In genomic region chr4:184674011-184674410, GRCh38 we compare ENCODE assay signal across 21 cellular contexts. TPM values are rescaled to one million over a fixed set of nuclear protein-coding genes. Genes with fewer than 3 reads are reported as not detected.
DNase-seq lines count a peak whose midpoint lies in the region; ATAC-seq, FAIRE-seq and TF ChIP-seq lines count a peak whose summit lies in the region.
"Had no signal": no experiment of that assay in that cellular context is flagged by ENCODE, and none has a peak within 500 bp of the region (broad histone marks: within the 10 kb centered on the region; RNA-seq: fewer than 3 reads in every experiment).

No MANE protein-coding gene starts in this region.

- peaks cover 19% of the 10 kb centered on the region for H3K36me3 Mint-ChIP-seq in activated CD4-positive, alpha-beta T cell treated with anti-CD3 and anti-CD28 coated beads, Interleukin-2, amount 10 ng/mL, durations not matched to agents 7 days and 5 days (ENCODE audit: low read depth)
- peaks cover 8% of the 10 kb centered on the region for H3K36me3 Mint-ChIP-seq in memory B cell

- H3K4me3 Mint-ChIP-seq in activated CD4-positive, alpha-beta T cell treated with anti-CD3 and anti-CD28 coated beads, Interleukin-2, amount 10 ng/mL, durations not matched to agents 7 days and 5 days, result no peak overlapping the region
- H3K4me3 Mint-ChIP-seq in memory B cell, result no peak overlapping the region
- H3K4me3 Mint-ChIP-seq: B cell; CD4-positive, alpha-beta T cell had no signal

- H3K27ac ChIP-seq in AG04450 (ENCODE audit: low read depth, low read length) (peak overlapping the region; percentile 11), RWPE1 (peak overlapping the region; percentile 10; the same call in 1 of the 2 replicates)

- no peaks in the 10 kb centered on the region for H3K9me3 Mint-ChIP-seq in activated CD4-positive, alpha-beta T cell treated with anti-CD3 and anti-CD28 coated beads, Interleukin-2, amount 10 ng/mL, durations not matched to agents 7 days and 5 days
- no peaks in the 10 kb centered on the region for H3K9me3 Mint-ChIP-seq in memory B cell
- H3K9me3 Mint-ChIP-seq: CD4-positive, alpha-beta T cell had no signal

- peak overlapping the region; percentile 16 for H3K27ac Mint-ChIP-seq in activated CD4-positive, alpha-beta T cell treated with anti-CD3 and anti-CD28 coated beads, Interleukin-2, amount 10 ng/mL, durations not matched to agents 7 days and 5 days
- H3K27ac Mint-ChIP-seq in memory B cell, result peak overlapping the region; percentile 19
- H3K27ac Mint-ChIP-seq: B cell; CD4-positive, alpha-beta T cell had no signal

- ATAC-seq in memory B cell (ENCODE audit: low read depth), result no peak
- no peak for ATAC-seq in GM21367 (IDR thresholded peaks at IDR 0.05; ENCODE audit: unreplicated experiment)

- POLR2A ChIA-PET in activated CD4-positive, alpha-beta T cell treated with anti-CD3 and anti-CD28 coated beads, Interleukin-2, amount 10 ng/mL, durations not matched to agents 7 days and 5 days (lab: Charles Lee), result no interaction called here
- POLR2A ChIA-PET in AG04450 (lab: Yijun Ruan, JAX) (no interaction called here), RWPE1 (lab: Yijun Ruan, JAX; ENCODE audit: low non-redundant PET) (no interaction called here)

- no peaks in the 10 kb centered on the region for H3K9me3 ChIP-seq in AG04450 (ENCODE audit: control insufficient read depth, insufficient read depth, low read length)
- H3K9me3 ChIP-seq: HAP-1 had no signal

- no peak overlapping the region for H3K4me3 ChIP-seq in AG04450 (ENCODE audit: low read depth, low read length)
- H3K4me3 ChIP-seq: HAP-1 had no signal

- no peak for FAIRE-seq in HTR-8/SVneo (lab: Jason Lieb, UNC)
- FAIRE-seq: D721Med, G401.6, GM12891 had no signal

- TF ChIP-seq CTCF in AG04450 (IDR thresholded peaks at IDR 0.05; ENCODE audit: low read depth, low read length) (no peak), RWPE1 (conservative IDR thresholded peaks at IDR 0.05; ENCODE audit: low read depth) (no peak)

- H3K27me3 Mint-ChIP-seq in activated CD4-positive, alpha-beta T cell treated with anti-CD3 and anti-CD28 coated beads, Interleukin-2, amount 10 ng/mL, durations not matched to agents 7 days and 5 days, result no peaks in the 10 kb centered on the region
- no peaks in the 10 kb centered on the region for H3K27me3 Mint-ChIP-seq in memory B cell
- H3K27me3 Mint-ChIP-seq: B cell; CD4-positive, alpha-beta T cell had no signal

- DNase-seq in activated CD4-positive, alpha-beta T cell treated with anti-CD3 and anti-CD28 coated beads, Interleukin-2, amount 10 ng/mL, durations not matched to agents 7 days and 5 days, result no peak
- no peak for DNase-seq in activated CD4-positive, alpha-beta T cell treated with anti-CD3 and anti-CD28 coated beads for 48 hours
- DNase-seq in AG04450 (ENCODE audit: low read depth, low spot score) (no peak), RWPE1 (ENCODE audit: low spot score) (no peak), memory B cell (ENCODE audit: low spot score in 2 of 2) (no peak), HTR-8/SVneo (ENCODE audit: insufficient read length, low spot score) (no peak)
- DNase-seq: 8988T; ACHN; C1 segment of cervical spinal cord; CD4-positive, alpha-beta T cell; COR-L47; DMS153; DMS79 treated with DMSO at 0.1 percent for 48 hours; EL; GOT3 had no signal

- no peaks in the 10 kb centered on the region for H3K27me3 ChIP-seq in AG04450 (ENCODE audit: control insufficient read depth, insufficient read depth, low read length)

- H3K4me1 Mint-ChIP-seq in activated CD4-positive, alpha-beta T cell treated with anti-CD3 and anti-CD28 coated beads, Interleukin-2, amount 10 ng/mL, durations not matched to agents 7 days and 5 days, result peaks cover 13% of the 10 kb centered on the region
- H3K4me1 Mint-ChIP-seq in memory B cell, result peaks cover under 1% of the 10 kb centered on the region

- CTCF ChIA-PET in activated CD4-positive, alpha-beta T cell treated with anti-CD3 and anti-CD28 coated beads, Interleukin-2, amount 10 ng/mL, durations not matched to agents 7 days and 5 days (lab: Charles Lee), result no interaction called here
- CTCF ChIA-PET in AG04450 (lab: Charles Lee), result no interaction called here
- CTCF ChIA-PET in RWPE1 (lab: Yijun Ruan, JAX), result no interaction called here

RNA-seq across cellular contexts. Expression of gene PRIMPOL, which starts 24.5 kb away (rescaled TPM):
- total RNA-seq in activated CD4-positive, alpha-beta T cell treated with anti-CD3 and anti-CD28 coated beads, Interleukin-2, amount 10 ng/mL, durations not matched to agents 7 days and 5 days, result 10 to 100 TPM; 20.2 to 21.4 TPM
- polyA plus RNA-seq in AG04450 (2011; rRNA removed), result 6.6 and 12.2 TPM in 2 replicates
- polyA minus RNA-seq in AG04450 (2011; rRNA and poly(A)+ RNA removed), result 3.2 and 3.6 TPM in 2 replicates

RNA-seq across cellular contexts. Expression of gene CASP3, which starts 24.8 kb away (rescaled TPM):
- total RNA-seq in activated CD4-positive, alpha-beta T cell treated with anti-CD3 and anti-CD28 coated beads, Interleukin-2, amount 10 ng/mL, durations not matched to agents 7 days and 5 days, result 10 to 100 TPM; 58.0 to 64.2 TPM
- 38.9 and 51.8 TPM in 2 replicates for polyA plus RNA-seq in AG04450 (2011; rRNA removed)
- 18.6 and 20.5 TPM in 2 replicates for polyA minus RNA-seq in AG04450 (2011; rRNA and poly(A)+ RNA removed)

RNA-seq across cellular contexts. Expression of gene CENPU, which starts 59.9 kb away (rescaled TPM):
- total RNA-seq in activated CD4-positive, alpha-beta T cell treated with anti-CD3 and anti-CD28 coated beads, Interleukin-2, amount 10 ng/mL, durations not matched to agents 7 days and 5 days, result 10 to 100 TPM; 73.3 to 80.3 TPM
- polyA plus RNA-seq in AG04450 (2011; rRNA removed), result 6.3 and 8.0 TPM in 2 replicates
- 0.69 and 3.2 TPM in 2 replicates for polyA minus RNA-seq in AG04450 (2011; rRNA and poly(A)+ RNA removed)
